Comparison of ENCODE assay signal across 17 cellular contexts in the genomic region with DNA sequence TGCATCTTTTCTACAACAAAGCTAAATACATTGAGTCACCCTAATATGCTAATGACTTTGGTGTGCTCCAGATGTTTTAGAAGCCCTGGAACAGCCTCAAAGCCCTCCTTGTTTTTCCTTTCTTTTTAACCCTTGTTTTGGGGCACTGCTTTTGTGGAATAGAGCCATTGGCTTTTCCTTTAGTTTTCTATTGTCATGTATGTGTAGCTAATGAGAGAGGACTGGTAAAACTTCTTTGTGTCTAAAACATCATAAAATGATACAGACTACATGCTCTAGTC.
DNase-seq lines count a peak whose midpoint lies in the region; ATAC-seq and TF ChIP-seq lines count a peak whose summit lies in the region.
"Had no signal": no experiment of that assay in that cellular context is flagged by ENCODE, and none has a peak within 500 bp of the region (broad histone marks: within the 10 kb centered on the region; RNA-seq: fewer than 3 reads in every experiment).

No MANE protein-coding gene starts in this region.

- H3K9me2 ChIP-seq in Loucy (replicated peaks; ENCODE audit: low read depth, low read length) = no peaks in the 10 kb centered on the region

- no peaks in the 10 kb centered on the region for H3K27me3 ChIP-seq in CD8-positive, alpha-beta T cell (ENCODE audit: insufficient read depth, low read length)
- H3K27me3 ChIP-seq in Loucy (ENCODE audit: insufficient read depth, low read length, poor library complexity, severe bottlenecking) (no peaks in the 10 kb centered on the region), dorsolateral prefrontal cortex (no peaks in the 10 kb centered on the region)
- H3K27me3 ChIP-seq: upper lobe of right lung had no signal

- peaks cover 86% of the 10 kb centered on the region for H3K4me1 Mint-ChIP-seq in CD8-positive, alpha-beta T cell (ENCODE audit: low read depth)
- peaks cover 79% of the 10 kb centered on the region for H3K4me1 Mint-ChIP-seq in neural crest cell

- H3K79me2 ChIP-seq in Loucy (ENCODE audit: insufficient read depth, low read length) = peaks cover 100% of the 10 kb centered on the region

- peak overlapping the region; percentile 79 for H3K9ac ChIP-seq in Loucy (ENCODE audit: low read depth, low read length, poor library complexity, severe bottlenecking)

- intact Hi-C loops in CD8-positive, alpha-beta T cell (cut with DNase I, micrococcal nuclease) = no loop called here
- intact Hi-C loops in dorsolateral prefrontal cortex (cut with DNase I) = loop anchor here in 1 of 2 donors (5.0 to 10.0 kb wide), 2 partner anchors 90 to 142 kb away; no protein-coding TSS in a partner anchor

- H3K36me3 Mint-ChIP-seq in CD8-positive, alpha-beta T cell = no peaks in the 10 kb centered on the region
- H3K36me3 Mint-ChIP-seq in neural crest cell (ENCODE audit: low read depth) = no peaks in the 10 kb centered on the region

- no peak overlapping the region for H2AFZ ChIP-seq in Loucy (ENCODE audit: low read length)

- no peak overlapping the region for H3K4me3 ChIP-seq in CD8-positive, alpha-beta T cell (ENCODE audit: low read depth, low read length)
- H3K4me3 ChIP-seq in Loucy (ENCODE audit: low read length, poor library complexity, severe bottlenecking) (peak overlapping the region; percentile 68), dorsolateral prefrontal cortex (peak overlapping the region in 31 of 59 donors; percentile 3 to 74 (median 25))
- H3K4me3 ChIP-seq: K562, upper lobe of right lung had no signal

- H3K27ac Mint-ChIP-seq in CD8-positive, alpha-beta T cell = peak overlapping the region; percentile 13
- no peak overlapping the region for H3K27ac Mint-ChIP-seq in neural crest cell (ENCODE audit: unreplicated experiment)

- CTCF ChIA-PET in CD8-positive, alpha-beta T cell (lab: Charles Lee) = interaction anchor here (0.7 to 0.9 kb wide), 2 partner anchors 14 to 18 kb away, joined by 3 to 5 read pairs; no protein-coding TSS in a partner anchor

- ATAC-seq in CD8-positive, alpha-beta T cell = no peak
- ATAC-seq: K562, left cardiac atrium had no signal

- peaks cover 86% of the 10 kb centered on the region for H4K20me1 ChIP-seq in Loucy (ENCODE audit: insufficient read depth, low read length, poor library complexity, severe bottlenecking)

- H3F3A ChIP-seq in Loucy (ENCODE audit: low read depth) = peaks cover 11% of the 10 kb centered on the region; the same call in 1 of the 2 replicates

- H3K4me1 ChIP-seq in CD8-positive, alpha-beta T cell (ENCODE audit: insufficient read depth, low read length) = peaks cover 45% of the 10 kb centered on the region
- peaks cover 98% of the 10 kb centered on the region for H3K4me1 ChIP-seq in Loucy (ENCODE audit: insufficient read depth, low read length, poor library complexity, severe bottlenecking)

- H3K27ac ChIP-seq in CD8-positive, alpha-beta T cell (ENCODE audit: low read depth, low read length) = no peak overlapping the region
- H3K27ac ChIP-seq in dorsolateral prefrontal cortex = peak overlapping the region in 51 of 59 donors; percentile 18 to 96 (median 68)
- H3K27ac ChIP-seq: upper lobe of right lung had no signal

- H3K27me3 Mint-ChIP-seq in CD8-positive, alpha-beta T cell (ENCODE audit: low read depth) = no peaks in the 10 kb centered on the region
- H3K27me3 Mint-ChIP-seq in neural crest cell (ENCODE audit: low read depth) = no peaks in the 10 kb centered on the region
- H3K27me3 Mint-ChIP-seq: naive thymus-derived CD4-positive, alpha-beta T cell had no signal

- TF ChIP-seq CTCF in CD8-positive, alpha-beta T cell (IDR thresholded peaks at IDR 0.05) = no peak
- TF ChIP-seq CTCF in Loucy (conservative IDR thresholded peaks at IDR 0.05; ENCODE audit: low read length) = no peak
- TF ChIP-seq CTCF in dorsolateral prefrontal cortex (IDR thresholded peaks at IDR 0.05 in 54 of 56, conservative IDR thresholded peaks at IDR 0.05 in 2 of 56; ENCODE audit: low read depth in 1 of 56, partially characterized antibody in 56 of 56) = no peak
- TF ChIP-seq CTCF in neural crest cell (conservative IDR thresholded peaks at IDR 0.05) = no peak

- no peak for DNase-seq in CD8-positive, alpha-beta T cell
- DNase-seq in dorsolateral prefrontal cortex (no peak), neural crest cell (ENCODE audit: low read depth, low spot score) (no peak), AG20443 (ENCODE audit: low spot score) (no peak), NCI-H1930 (lab: John Stamatoyannopoulos, UW) (no peak), amniotic stem cell (lab: John Stamatoyannopoulos, UW) (no peak)
- DNase-seq: activated effector memory CD4-positive, alpha-beta T cell treated with Interleukin-2 at 50 U/mL for 16 hours; COR-L47; effector CD4-positive, alpha-beta T cell; left cardiac atrium; mesenchymal stem cell; NCI-H1092; stimulated activated naive CD4-positive, alpha-beta T cell treated with Interleukin-2 at 50 U/mL for 16 hours; upper lobe of right lung had no signal

- H3K9me3 ChIP-seq in CD8-positive, alpha-beta T cell (ENCODE audit: low read length) = no peaks in the 10 kb centered on the region
- H3K9me3 ChIP-seq in Loucy (ENCODE audit: insufficient read depth, low read depth, low read length) = no peaks in the 10 kb centered on the region
- H3K9me3 ChIP-seq: upper lobe of right lung had no signal

- no peak overlapping the region for H3K4me3 Mint-ChIP-seq in CD8-positive, alpha-beta T cell
- peak overlapping the region; percentile 61 for H3K4me3 Mint-ChIP-seq in neural crest cell

- peak overlapping the region; percentile 87 for H3K4me2 ChIP-seq in Loucy (ENCODE audit: low read depth, low read length, poor library complexity, severe bottlenecking)

- POLR2A ChIA-PET in CD8-positive, alpha-beta T cell (lab: Charles Lee) = interaction anchor here (0.8 to 2.2 kb wide), 3 partner anchors 15 to 25 kb away, joined by 3 to 11 read pairs (median 3); no protein-coding TSS in a partner anchor

- no peaks in the 10 kb centered on the region for H3K36me3 ChIP-seq in CD8-positive, alpha-beta T cell (ENCODE audit: insufficient read depth, low read length)
- no peaks in the 10 kb centered on the region for H3K36me3 ChIP-seq in Loucy (ENCODE audit: insufficient read depth, low read length)
- H3K36me3 ChIP-seq: upper lobe of right lung had no signal

- no peaks in the 10 kb centered on the region for H3K9me3 Mint-ChIP-seq in CD8-positive, alpha-beta T cell
- H3K9me3 Mint-ChIP-seq in neural crest cell = no peaks in the 10 kb centered on the region
- H3K9me3 Mint-ChIP-seq: naive thymus-derived CD4-positive, alpha-beta T cell had no signal
